7 cellular contexts compared by ENCODE assay signal in the genomic region with DNA sequence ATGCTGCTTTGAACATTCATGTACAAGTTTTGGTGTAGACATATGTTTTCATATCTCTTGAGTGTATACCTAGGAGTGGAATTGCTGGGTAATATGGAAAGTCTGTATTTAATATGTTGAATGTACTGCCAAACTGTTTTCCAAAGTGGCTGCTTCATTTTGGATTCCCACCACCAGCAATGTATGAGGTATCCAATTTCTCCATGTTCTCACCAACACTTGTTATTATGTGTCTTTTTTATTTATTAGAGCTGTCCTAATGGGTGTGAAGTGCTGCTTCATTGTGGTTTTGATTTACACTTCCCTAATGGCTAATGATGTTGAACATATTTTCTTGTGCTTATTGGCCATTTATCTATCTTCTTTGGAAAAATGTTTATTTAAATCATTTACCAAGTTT.
"Had no signal": no experiment of that assay in that cellular context is flagged by ENCODE, and none has a peak within 500 bp of the region (broad histone marks: within the 10 kb centered on the region; RNA-seq: fewer than 3 reads in every experiment).

No MANE protein-coding gene starts in this region.

- FAIRE-seq: HepG2, HTR-8/SVneo had no signal

- H3K4me2 ChIP-seq: KMS-11 had no signal

- ATAC-seq: HepG2 had no signal

- H3K27ac ChIP-seq: HL-60, KMS-11 had no signal

- DNase-seq: IMR-90, KBM-7, KG1 had no signal

- H3K9ac ChIP-seq: KMS-11 had no signal
